Comparison of ENCODE assay signal across 28 cellular contexts in the genomic region with DNA sequence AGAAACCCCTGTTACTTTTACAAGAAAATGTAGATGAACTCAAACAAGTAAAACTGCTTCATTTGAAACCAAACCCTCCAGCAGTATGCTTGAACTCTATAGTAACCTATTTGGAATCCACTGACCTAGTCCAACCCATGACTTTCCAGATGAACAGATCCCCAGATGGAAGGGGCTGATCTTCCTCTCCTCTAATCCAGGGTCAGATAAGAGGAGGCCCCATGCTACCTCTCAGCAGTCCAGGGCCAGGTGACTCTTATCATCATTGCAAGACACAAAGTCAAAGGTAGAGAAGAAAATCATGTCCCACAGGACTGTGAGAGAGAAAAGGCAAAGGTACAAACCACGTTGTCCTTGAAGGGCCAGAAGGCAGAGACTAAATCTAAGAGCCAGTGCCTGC.
"Had no signal": no experiment of that assay in that cellular context is flagged by ENCODE, and none has a peak within 500 bp of the region (broad histone marks: within the 10 kb centered on the region; RNA-seq: fewer than 3 reads in every experiment).

No MANE protein-coding gene starts in this region.

- H3K27me3 Mint-ChIP-seq: dendritic cell treated with granulocyte-macrophage colony-stimulating factor and Interleukin-4, amounts not matched to agents 40 ng/mL and 50 ng/mL, for 4 days had no signal

- H3K4me3 ChIP-seq: colonic mucosa, coronary artery, dorsolateral prefrontal cortex, esophagus muscularis mucosa, esophagus squamous epithelium, gastrocnemius medialis, gastroesophageal sphincter, heart left ventricle, heart right ventricle had no signal

- H3K4me1 Mint-ChIP-seq: endodermal cell had no signal

- ATAC-seq: esophagus mucosa, foreskin keratinocyte, gastrocnemius medialis, gastroesophageal sphincter, heart left ventricle, heart right ventricle had no signal

- H3K9me3 Mint-ChIP-seq: dendritic cell treated with granulocyte-macrophage colony-stimulating factor and Interleukin-4, amounts not matched to agents 40 ng/mL and 50 ng/mL, for 4 days; endodermal cell had no signal

- H3K27me3 ChIP-seq: colonic mucosa, dorsolateral prefrontal cortex, esophagus muscularis mucosa, esophagus squamous epithelium, foreskin keratinocyte, gastrocnemius medialis, gastroesophageal sphincter, heart left ventricle, heart right ventricle had no signal

- H3K9me3 ChIP-seq: colonic mucosa, esophagus muscularis mucosa, esophagus squamous epithelium, gastrocnemius medialis, gastroesophageal sphincter, heart left ventricle, heart right ventricle had no signal

- H3K36me3 ChIP-seq: colonic mucosa, esophagus muscularis mucosa, esophagus squamous epithelium, gastrocnemius medialis, gastroesophageal sphincter, heart left ventricle, heart right ventricle had no signal

- H3K4me3 Mint-ChIP-seq: dendritic cell treated with granulocyte-macrophage colony-stimulating factor and Interleukin-4, amounts not matched to agents 40 ng/mL and 50 ng/mL, for 4 days; endodermal cell had no signal

- DNase-seq: colonic mucosa; cortex of kidney; dermis blood vessel endothelial cell; dorsolateral prefrontal cortex; effector CD4-positive, alpha-beta T cell; effector CD8-positive, alpha-beta T cell; effector memory CD4-positive, alpha-beta T cell; endodermal cell; erythroblast; esophagus squamous epithelium; foreskin fibroblast; foreskin keratinocyte; foreskin melanocyte; gastrocnemius medialis; glutamatergic neuron; head of caudate nucleus; heart left ventricle; heart right ventricle had no signal

- H3K4me1 ChIP-seq: colonic mucosa, esophagus muscularis mucosa, gastroesophageal sphincter had no signal

- FAIRE-seq: colon, endometrium, endothelial cell of umbilical vein, frontal cortex had no signal

- H3K27ac ChIP-seq: colonic mucosa, coronary artery, dorsolateral prefrontal cortex, epithelial cell of prostate, esophagus muscularis mucosa, esophagus squamous epithelium, foreskin keratinocyte, gastrocnemius medialis, gastroesophageal sphincter, heart left ventricle, heart right ventricle had no signal

- H3K27ac Mint-ChIP-seq: dendritic cell treated with granulocyte-macrophage colony-stimulating factor and Interleukin-4, amounts not matched to agents 40 ng/mL and 50 ng/mL, for 4 days; endodermal cell had no signal
